ENCODE assay signal across 18 cellular contexts in genomic region chr7:32765185-32765584, GRCh38.
DNase-seq lines count a peak whose midpoint lies in the region; ATAC-seq, FAIRE-seq and TF ChIP-seq lines count a peak whose summit lies in the region.
"Had no signal": no experiment of that assay in that cellular context is flagged by ENCODE, and none has a peak within 500 bp of the region (broad histone marks: within the 10 kb centered on the region; RNA-seq: fewer than 3 reads in every experiment).

No MANE protein-coding gene starts in this region.

- H3K9me3 ChIP-seq in HepG2 (ENCODE audit: low read length) (peaks cover 6% of the 10 kb centered on the region; the same call in 1 of the 2 replicates), right lobe of liver (no peaks in the 10 kb centered on the region), IMR-90 (ENCODE audit: control insufficient read depth, insufficient read depth, low read length) (no peaks in the 10 kb centered on the region), K562 (replicated peaks; ENCODE audit: control insufficient read depth, insufficient read depth, low read depth, low read length) (no peaks in the 10 kb centered on the region; the same call in 1 of the 2 replicates)
- H3K9me3 ChIP-seq: Caco-2 had no signal

- H3K4me3 ChIP-seq in HepG2 (replicated peaks in 1 of 3; ENCODE audit: insufficient read depth in 1 of 3, low read depth in 2 of 3, low read length in 3 of 3) (no peak overlapping the region), right lobe of liver (no peak overlapping the region), IMR-90 (ENCODE audit: insufficient read depth, low read depth, low read length) (no peak overlapping the region), K562 (no peak overlapping the region), coronary artery (no peak overlapping the region)
- H3K4me3 ChIP-seq: BLaER1, GM23248 had no signal

- TF ChIP-seq CTCF in HepG2 (CRISPR knock-in tag; IDR thresholded peaks at IDR 0.05): no peak
- no peak for TF ChIP-seq CTCF in right lobe of liver (IDR thresholded peaks at IDR 0.05)
- no peak for TF ChIP-seq CTCF in IMR-90 (conservative IDR thresholded peaks at IDR 0.05; ENCODE audit: low read depth, low read length)
- TF ChIP-seq CTCF in K562 (IDR thresholded peaks at IDR 0.05 in 2 of 3, conservative IDR thresholded peaks at IDR 0.05 in 1 of 3; ENCODE audit: insufficient read depth in 2 of 3, low read depth in 1 of 3, low read length in 3 of 3): no peak
- TF ChIP-seq CTCF in coronary artery (IDR thresholded peaks at IDR 0.05): no peak
- no peak for TF ChIP-seq CTCF in GM13976 (IDR thresholded peaks at IDR 0.05; ENCODE audit: borderline replicate concordance, control extremely low read depth, extremely low read depth, insufficient read depth, missing control alignments)

- DNase-seq in HepG2 (ENCODE audit: low spot score) (no peak), right lobe of liver (no peak), IMR-90 (no peak), K562 (ENCODE audit: extremely low read depth in 1 of 4, low spot score in 3 of 4) (peak in 2 of 4 experiments; percentile 16), coronary artery (ENCODE audit: low spot score) (no peak), GM13976 (ENCODE audit: low spot score) (no peak)
- DNase-seq: Caco-2; CD8-positive, alpha-beta T cell; GF-D8; H9 had no signal

- H2BK120ac ChIP-seq in IMR-90 (ENCODE audit: low read depth, low read length): no peak overlapping the region

- no peak overlapping the region for H2BK15ac ChIP-seq in IMR-90 (ENCODE audit: low read depth, low read length)

- FAIRE-seq in HepG2 (lab: Jason Lieb, UNC): no peak
- no peak for FAIRE-seq in K562 (lab: Jason Lieb, UNC)
- FAIRE-seq: D721Med, GM12891, GM19239 had no signal

- no peak overlapping the region for H2BK20ac ChIP-seq in IMR-90 (ENCODE audit: low read depth, low read length)

- WGBS in HepG2 (ENCODE audit: low lambda C conversion rate): 92% methylated on average over 3 of the region's 3 CpGs
- WGBS in right lobe of liver (ENCODE audit: insufficient coverage, low coverage, low lambda C conversion rate, missing lambda C conversion rate): 59% methylated on average over 3 of the region's 3 CpGs
- WGBS in IMR-90 (ENCODE audit: extremely low coverage in 2 of 2, insufficient read length in 1 of 2), 2 experiments: no CpG with 5 or more reads among the region's 3 CpGs
- WGBS in K562 (ENCODE audit: insufficient coverage, low coverage, missing lambda C conversion rate): 40% methylated on average over 3 of the region's 3 CpGs

- H4K8ac ChIP-seq in IMR-90 (ENCODE audit: low read depth in 2 of 2, low read length in 2 of 2): no peak overlapping the region

- no peak overlapping the region for H3K9ac ChIP-seq in HepG2 (ENCODE audit: insufficient read depth, low read depth, low read length)
- no peak overlapping the region for H3K9ac ChIP-seq in IMR-90 (ENCODE audit: low read depth, low read length)
- H3K9ac ChIP-seq in K562 (ENCODE audit: insufficient read depth in 1 of 2, low read depth in 2 of 2, low read length in 2 of 2): no peak overlapping the region
- H3K9ac ChIP-seq: BLaER1, GM23248 had no signal

- no peak overlapping the region for H3K23ac ChIP-seq in IMR-90 (ENCODE audit: low read depth, low read length)

- H3K9me1 ChIP-seq in IMR-90 (ENCODE audit: insufficient read depth, low read length): no peaks in the 10 kb centered on the region
- H3K9me1 ChIP-seq in K562 (ENCODE audit: control insufficient read depth, insufficient read depth, low read length): no peaks in the 10 kb centered on the region

- no peaks in the 10 kb centered on the region for H3K79me2 ChIP-seq in HepG2 (ENCODE audit: insufficient read depth, low read length)
- H3K79me2 ChIP-seq in K562 (ENCODE audit: control insufficient read depth, insufficient read depth, low read length): no peaks in the 10 kb centered on the region; the same call in 2 of the 3 replicates

- no peaks in the 10 kb centered on the region for H4K20me1 ChIP-seq in HepG2 (ENCODE audit: insufficient read depth, low read length)
- H4K20me1 ChIP-seq in IMR-90 (ENCODE audit: insufficient read depth, low read length): no peaks in the 10 kb centered on the region
- no peaks in the 10 kb centered on the region for H4K20me1 ChIP-seq in K562 (replicated peaks; ENCODE audit: control insufficient read depth, insufficient read depth, low read length)

- ATAC-seq in HepG2: no peak
- ATAC-seq in right lobe of liver: no peak
- ATAC-seq in IMR-90 (ENCODE audit: low read depth): no peak
- no peak for ATAC-seq in K562
- no peak for ATAC-seq in HG03175 (IDR thresholded peaks at IDR 0.05; ENCODE audit: unreplicated experiment)
- ATAC-seq: CD8-positive, alpha-beta T cell; HCT116 had no signal

- no peak overlapping the region for H3K14ac ChIP-seq in IMR-90 (replicated peaks; ENCODE audit: low read depth, low read length)

- H4K5ac ChIP-seq in IMR-90 (ENCODE audit: low read depth, low read length): no peak overlapping the region

- no TSS peak for BruUV-seq in HepG2 (replicated peaks; lab: Mats Ljungman, UMichigan)
- no TSS peak for BruUV-seq in IMR-90 (replicated peaks; lab: Mats Ljungman, UMichigan)
- no TSS peak for BruUV-seq in K562 (replicated peaks; lab: Mats Ljungman, UMichigan)

- no peak overlapping the region for H2AK5ac ChIP-seq in IMR-90 (ENCODE audit: low read depth, low read length)

- TF ChIP-seq EP300 in HepG2 (IDR thresholded peaks at IDR 0.05; ENCODE audit: low read depth in 2 of 2, low read length in 2 of 2): no peak
- TF ChIP-seq EP300 in HepG2 (CRISPR knock-in tag; IDR thresholded peaks at IDR 0.05; ENCODE audit: borderline replicate concordance): no peak
- TF ChIP-seq EP300 in K562 (IDR thresholded peaks at IDR 0.05; ENCODE audit: low read length): peak; percentile 17; the same call in 1 of the 2 replicates

- no peak overlapping the region for H3K56ac ChIP-seq in IMR-90 (ENCODE audit: extremely low read depth, insufficient read depth, low read length)

- no peak overlapping the region for H3K4ac ChIP-seq in IMR-90 (ENCODE audit: low read depth, low read length)

- H3K27ac ChIP-seq in HepG2 (ENCODE audit: extremely low read length, insufficient read depth, low read length) (no peak overlapping the region), right lobe of liver (no peak overlapping the region), IMR-90 (ENCODE audit: insufficient read depth, low read length) (no peak overlapping the region), K562 (ENCODE audit: extremely low read depth, low read depth, low read length) (no peak overlapping the region), coronary artery (no peak overlapping the region)
- H3K27ac ChIP-seq: BLaER1, C4-2B, GM23248 had no signal

- CTCF ChIA-PET in HepG2 (lab: Yijun Ruan, JAX; ENCODE audit: low intra/inter-chr PET ratio, low total read pairs) (no interaction called here), IMR-90 (lab: Yijun Ruan, JAX) (interaction anchor here (0.5 kb wide), 1 partner anchor 731 kb away, joined by 3 read pairs; no protein-coding TSS in a partner anchor), K562 (lab: Yijun Ruan, JAX; ENCODE audit: low intra/inter-chr PET ratio) (interaction anchor here (1.0 to 1.1 kb wide), 2 partner anchors 81 to 344 kb away, joined by 3 to 5 read pairs; partner anchors contain the start of gene RP9)

- H3K4me2 ChIP-seq in HepG2 (ENCODE audit: low read depth, low read length) (no peak overlapping the region), IMR-90 (ENCODE audit: low read depth, low read length) (no peak overlapping the region), K562 (ENCODE audit: insufficient read depth, low read length) (no peak overlapping the region)
- H3K4me2 ChIP-seq: BLaER1 had no signal

- intact Hi-C loops in HepG2 (cut with micrococcal nuclease; ENCODE audit: unreplicated experiment) (no loop called here), right lobe of liver (cut with DNase I) (no loop called here), IMR-90 (cut with micrococcal nuclease) (loop anchor here (2.0 to 5.0 kb wide), 4 partner anchors 177 to 472 kb away; partner anchors contain the start of gene RP9), K562 (cut with micrococcal nuclease) (loop anchor here (1.0 to 10.0 kb wide), 4 partner anchors 72 to 420 kb away; no protein-coding TSS in a partner anchor)

- H2BK5ac ChIP-seq in IMR-90 (ENCODE audit: low read depth, low read length, poor library complexity, severe bottlenecking): no peak overlapping the region

- no peaks in the 10 kb centered on the region; a peak in 1 of 4 replicates for H3K79me1 ChIP-seq in IMR-90 (ENCODE audit: low read depth in 1 of 2, low read length in 2 of 2)

- H3K18ac ChIP-seq in IMR-90 (ENCODE audit: low read depth, low read length): no peak overlapping the region

- dilution Hi-C loops in IMR-90 (cut with HindIII; ENCODE audit: low sequenced_read_pairs, unreplicated experiment): no loop called here

- TF ChIP-seq RAD21 in HepG2 (CRISPR knock-in tag; IDR thresholded peaks at IDR 0.05) (no peak), IMR-90 (IDR thresholded peaks at IDR 0.05; ENCODE audit: low read length) (no peak), K562 (CRISPR knock-in tag; conservative IDR thresholded peaks at IDR 0.05 in 1 of 2, IDR thresholded peaks at IDR 0.05 in 1 of 2) (no peak)

- no peaks in the 10 kb centered on the region for H3K4me1 ChIP-seq in HepG2 (ENCODE audit: insufficient read depth, low read length)
- no peaks in the 10 kb centered on the region for H3K4me1 ChIP-seq in right lobe of liver
- H3K4me1 ChIP-seq in IMR-90 (ENCODE audit: control insufficient read depth, insufficient read depth, low read length): no peaks in the 10 kb centered on the region; the same call in 1 of the 2 replicates
- H3K4me1 ChIP-seq in K562 (replicated peaks in 1 of 2; ENCODE audit: control insufficient read depth in 2 of 2, insufficient read depth in 2 of 2, low read length in 2 of 2): peaks cover 0 to 3% of the 10 kb centered on the region in 2 experiments; a peak in 3 of 5 replicates
- H3K4me1 ChIP-seq: BLaER1, Caco-2 had no signal

- H4K91ac ChIP-seq in IMR-90 (ENCODE audit: insufficient read depth, low read depth, low read length): no peak overlapping the region

- POLR2A ChIA-PET in HepG2 (lab: Yijun Ruan, JAX): no interaction called here
- POLR2A ChIA-PET in IMR-90 (lab: Charles Lee; ENCODE audit: unreplicated experiment): no interaction called here
- POLR2A ChIA-PET in K562 (lab: Yijun Ruan, JAX): no interaction called here

- TF ChIP-seq POLR2A in HepG2 (IDR thresholded peaks at IDR 0.05; ENCODE audit: insufficient read depth in 1 of 2, low read depth in 2 of 2, low read length in 2 of 2) (no peak), right lobe of liver (IDR thresholded peaks at IDR 0.05) (no peak), IMR-90 (IDR thresholded peaks at IDR 0.05; ENCODE audit: low read depth, low read length) (no peak), K562 (conservative IDR thresholded peaks at IDR 0.05) (no peak)

- in situ Hi-C loops in HepG2 (cut with HindIII; ENCODE audit: extremely low pct_ligation_motif_present, low pct_unique_long_range_greater_than_20kb): no loop called here
- in situ Hi-C loops in IMR-90 (cut with MboI; ENCODE audit: low sequenced_read_pairs): loop anchor here (5.0 kb wide), 1 partner anchor 332 kb away; no protein-coding TSS in a partner anchor
- in situ Hi-C loops in K562 (cut with MboI): no loop called here
- in situ Hi-C loops in GM13976 (cut with MboI; ENCODE audit: low sequenced_read_pairs, unreplicated experiment): no loop called here

- no peak overlapping the region for H2AFZ ChIP-seq in HepG2 (ENCODE audit: low read length)
- H2AFZ ChIP-seq in IMR-90 (replicated peaks; ENCODE audit: low read length, poor library complexity): no peak overlapping the region
- no peak overlapping the region for H2AFZ ChIP-seq in K562 (ENCODE audit: low read depth, low read length)
- H2AFZ ChIP-seq: GM23248 had no signal

- no peaks in the 10 kb centered on the region; a peak in 1 of 5 replicates for H3K36me3 ChIP-seq in HepG2 (replicated peaks in 1 of 2; ENCODE audit: control insufficient read depth in 1 of 2, insufficient read depth in 2 of 2, low read length in 2 of 2)
- no peaks in the 10 kb centered on the region for H3K36me3 ChIP-seq in right lobe of liver
- no peaks in the 10 kb centered on the region for H3K36me3 ChIP-seq in IMR-90 (ENCODE audit: control insufficient read depth, insufficient read depth, low read length)
- H3K36me3 ChIP-seq in K562 (ENCODE audit: control insufficient read depth, insufficient read depth, low read length): peaks cover 5% of the 10 kb centered on the region; the same call in 1 of the 3 replicates
- H3K36me3 ChIP-seq: BLaER1 had no signal

- no peak overlapping the region for H2AK9ac ChIP-seq in IMR-90 (replicated peaks; ENCODE audit: low read depth, low read length, poor library complexity)

- H3K27me3 ChIP-seq in HepG2 (ENCODE audit: control insufficient read depth in 1 of 2, insufficient read depth in 2 of 2, low read length in 2 of 2) (no peaks in the 10 kb centered on the region), right lobe of liver (no peaks in the 10 kb centered on the region), IMR-90 (ENCODE audit: control insufficient read depth, insufficient read depth, low read length) (no peaks in the 10 kb centered on the region), K562 (ENCODE audit: control insufficient read depth in 2 of 2, insufficient read depth in 2 of 2, low read length in 2 of 2) (no peaks in the 10 kb centered on the region)

Comparison
In these comparisons a context has a peak if more than half of its experiments do, and no peak if none do; other contexts are left out.
1. intact Hi-C loops: an anchor here in IMR-90 (2.0 to 5.0 kb wide) and K562 (1.0 to 10.0 kb wide); none called in HepG2 and right lobe of liver.
2. Of the 241 proteins assayed by ChIP-seq in both HepG2 and K562: peak only in HepG2: none; only in K562: ADNP, ATF4, CEBPG, DPF2, EP300, IRF9 and 2 more; in both: CEBPB; in neither: 227; mixed calls (peak in some experiments, not most) for 5.